ENCODE assay signal across 9 cellular contexts in the genomic region with DNA sequence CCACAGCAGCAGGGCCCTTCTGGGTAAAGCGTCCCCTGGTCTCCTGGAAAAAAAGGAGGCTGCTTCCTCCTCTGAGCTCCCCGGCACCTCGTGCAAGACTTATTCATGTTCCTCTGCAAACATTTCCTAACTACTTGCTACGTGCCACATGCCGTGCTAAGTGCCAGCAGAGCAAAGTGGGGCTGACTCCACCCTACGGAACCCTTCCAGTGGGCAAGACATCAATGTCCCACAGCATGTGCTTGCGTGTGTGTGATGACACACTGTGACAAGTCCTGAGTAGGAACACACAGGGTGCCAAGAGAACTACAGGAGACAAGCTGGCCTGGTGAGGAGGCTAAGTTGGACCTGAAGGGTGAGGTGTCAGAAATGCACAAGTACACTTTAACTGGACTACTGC. TPM values are rescaled to one million over a fixed set of nuclear protein-coding genes. Genes with fewer than 3 reads are reported as not detected.
DNase-seq lines count a peak whose midpoint lies in the region; ATAC-seq and TF ChIP-seq lines count a peak whose summit lies in the region.
"Had no signal": no experiment of that assay in that cellular context is flagged by ENCODE, and none has a peak within 500 bp of the region (broad histone marks: within the 10 kb centered on the region; RNA-seq: fewer than 3 reads in every experiment).

No MANE protein-coding gene starts in this region.

- DNase-seq in MG63 (peak; percentile 23), ascending aorta (ENCODE audit: low spot score in 2 of 2) (peak; percentile 53 to 73), DMS53 (lab: John Stamatoyannopoulos, UW) (no peak), SW 1271 (lab: John Stamatoyannopoulos, UW) (no peak), NCI-H1048 (lab: John Stamatoyannopoulos, UW) (no peak)
- no peak for DNase-seq in naive thymus-derived CD8-positive, alpha-beta T cell
- DNase-seq: DMS79 treated with DMSO at 0.1 percent for 48 hours had no signal

- H3K4me3 ChIP-seq in BLaER1 treated with 17β-estradiol and CSF1 and Interleukin-3, amounts not matched to agents 10 nM and 100 nM, result no peak overlapping the region
- H3K4me3 ChIP-seq in MG63, result no peak overlapping the region
- no peak overlapping the region for H3K4me3 ChIP-seq in ascending aorta

- H3K4me1 ChIP-seq in BLaER1 treated with 17β-estradiol and CSF1 and Interleukin-3, amounts not matched to agents 10 nM and 100 nM, result peaks cover 91 to 100% (median 100%) of the 10 kb centered on the region in 10 experiments
- H3K4me1 ChIP-seq in ascending aorta, result no peaks in the 10 kb centered on the region

- H3K36me3 ChIP-seq in BLaER1 treated with 17β-estradiol and CSF1 and Interleukin-3, amounts not matched to agents 10 nM and 100 nM, result no peaks in the 10 kb centered on the region
- H3K36me3 ChIP-seq in MG63 (no peaks in the 10 kb centered on the region), ascending aorta (no peaks in the 10 kb centered on the region)

- H3K9me3 Mint-ChIP-seq in naive thymus-derived CD8-positive, alpha-beta T cell, result no peaks in the 10 kb centered on the region

- H3K27me3 ChIP-seq in BLaER1 treated with 17β-estradiol and CSF1 and Interleukin-3, amounts not matched to agents 10 nM and 100 nM, result no peaks in the 10 kb centered on the region
- no peaks in the 10 kb centered on the region for H3K27me3 ChIP-seq in MG63
- H3K27me3 ChIP-seq in ascending aorta, result no peaks in the 10 kb centered on the region

- H3K27ac Mint-ChIP-seq in naive thymus-derived CD8-positive, alpha-beta T cell, result peak overlapping the region; percentile 86 to 97 (median 94)

- peak overlapping the region in 8 of 11 experiments; percentile 14 to 80 (median 70); a peak in 11 of 22 replicates for H3K27ac ChIP-seq in BLaER1 treated with 17β-estradiol and CSF1 and Interleukin-3, amounts not matched to agents 10 nM and 100 nM
- no peak overlapping the region for H3K27ac ChIP-seq in ascending aorta

- peak overlapping the region; percentile 84 to 100 (median 98) for H3K4me2 ChIP-seq in BLaER1 treated with 17β-estradiol and CSF1 and Interleukin-3, amounts not matched to agents 10 nM and 100 nM

- no peak for ATAC-seq in naive thymus-derived CD8-positive, alpha-beta T cell
- ATAC-seq in HG03439 (IDR thresholded peaks at IDR 0.05; ENCODE audit: unreplicated experiment), result no peak

- peaks cover 29 to 97% (median 62%) of the 10 kb centered on the region in 11 experiments; a peak in 21 of 22 replicates for H4K20me1 ChIP-seq in BLaER1 treated with 17β-estradiol and CSF1 and Interleukin-3, amounts not matched to agents 10 nM and 100 nM

- peaks cover 45 to 97% (median 88%) of the 10 kb centered on the region in 4 donors for H3K4me1 Mint-ChIP-seq in naive thymus-derived CD8-positive, alpha-beta T cell

- no peaks in the 10 kb centered on the region for H3K27me3 Mint-ChIP-seq in naive thymus-derived CD8-positive, alpha-beta T cell

- H3K9me3 ChIP-seq in BLaER1 treated with 17β-estradiol and CSF1 and Interleukin-3, amounts not matched to agents 10 nM and 100 nM (replicated peaks in 1 of 11), result no peaks in the 10 kb centered on the region
- H3K9me3 ChIP-seq in MG63, result no peaks in the 10 kb centered on the region
- H3K9me3 ChIP-seq in ascending aorta, result no peaks in the 10 kb centered on the region

- H3K36me3 Mint-ChIP-seq in naive thymus-derived CD8-positive, alpha-beta T cell, result peaks cover 2 to 65% (median 3%) of the 10 kb centered on the region in 3 donors

- peak overlapping the region in 5 of 11 experiments; percentile 26 to 61 (median 35); a peak in 5 of 22 replicates for H3K9ac ChIP-seq in BLaER1 treated with 17β-estradiol and CSF1 and Interleukin-3, amounts not matched to agents 10 nM and 100 nM

- POLR2A ChIA-PET in naive thymus-derived CD8-positive, alpha-beta T cell (lab: Charles Lee), result interaction anchor here (0.7 to 11.2 kb wide), 9 partner anchors 9 to 99 kb away, joined by 3 to 108 read pairs (median 4); no protein-coding TSS in a partner anchor

- TF ChIP-seq CTCF in ascending aorta (IDR thresholded peaks at IDR 0.05), result no peak

- intact Hi-C loops in ascending aorta (cut with DNase I), result no loop called here

- peak overlapping the region in 9 of 10 donors; percentile 42 to 80 (median 64) for H3K4me3 Mint-ChIP-seq in naive thymus-derived CD8-positive, alpha-beta T cell

RNA-seq across cellular contexts. Expression of a gene that starts 57.4 kb away (rescaled TPM):
- total RNA-seq in MG63 (2014; rRNA removed; shearing (Covaris generic); ENCODE audit: low replicate concordance), result 0.23 and 0.86 TPM in 2 replicates
- 13.5 TPM for total RNA-seq in ascending aorta
- 100 to 1,000 TPM; 565 to 573 TPM for total RNA-seq in naive thymus-derived CD8-positive, alpha-beta T cell
- 100 to 1,000 TPM; 154 to 359 (median 176) TPM for polyA plus RNA-seq in naive thymus-derived CD8-positive, alpha-beta T cell

Comparison
In these comparisons a context has a peak if more than half of its experiments do, and no peak if none do; other contexts are left out.
1. H3K27ac ChIP-seq: peak in BLaER1 treated with 17β-estradiol and CSF1 and Interleukin-3, amounts not matched to agents 10 nM and 100 nM (8 of 11); none in ascending aorta (0 of 2).
2. DNase-seq: peak in MG63 (single experiment) and ascending aorta (2 of 2); none in naive thymus-derived CD8-positive, alpha-beta T cell (0 of 10), DMS53 (single experiment), SW 1271 (0 of 2) and NCI-H1048 (single experiment).
3. RNA of a gene that starts 57.4 kb away (total RNA-seq): 565 to 573 TPM in naive thymus-derived CD8-positive, alpha-beta T cell; 13.5 TPM in ascending aorta (single experiment) and 0.23 to 0.86 TPM in MG63; every median in the first group is over 10 times any median in the second.